8 cellular contexts compared by ENCODE assay signal in the genomic region with DNA sequence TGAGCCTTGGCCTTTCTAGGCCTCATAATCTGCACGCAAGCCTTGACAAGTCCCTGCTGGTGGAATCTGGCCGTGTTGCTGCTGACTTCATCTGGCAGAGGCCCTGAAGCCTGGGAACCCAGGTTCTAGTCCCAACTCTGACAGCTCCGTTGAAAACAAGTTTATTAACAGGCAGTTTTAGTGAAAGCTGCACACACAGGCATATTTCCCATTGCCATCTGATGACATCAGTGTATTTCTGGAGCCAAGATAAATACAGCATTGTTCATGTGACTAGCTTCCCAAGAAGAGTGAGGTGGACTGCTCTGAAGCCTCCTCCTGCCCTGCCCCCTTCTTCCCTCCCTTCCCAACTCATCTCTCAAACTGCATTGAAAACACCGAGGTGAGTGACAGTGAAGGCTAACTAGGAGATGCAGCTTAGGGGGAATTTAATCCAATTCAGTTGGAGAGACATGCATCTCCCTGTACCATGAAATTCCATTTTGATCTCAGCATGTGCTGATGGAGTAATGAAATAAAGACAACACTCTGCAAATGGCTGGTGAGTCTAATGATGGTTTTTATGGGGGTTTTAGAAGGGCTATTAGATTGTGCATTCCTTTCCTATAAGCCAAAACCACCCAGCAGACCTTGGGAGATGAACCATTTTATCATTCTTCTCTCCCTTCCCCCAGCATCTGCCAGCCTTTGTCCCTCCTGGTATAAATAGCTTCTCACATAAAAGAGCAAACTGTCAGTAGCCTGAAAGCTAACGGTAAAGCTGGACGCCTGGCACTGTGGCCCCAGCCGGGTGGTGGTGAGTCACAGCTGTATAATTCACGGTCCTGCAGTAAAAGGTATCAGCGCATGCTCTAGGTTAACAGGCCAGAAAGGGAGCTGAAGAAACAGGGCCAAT. TPM values are rescaled to one million over a fixed set of nuclear protein-coding genes. Genes with fewer than 3 reads are reported as not detected.
DNase-seq lines count a peak whose midpoint lies in the region; ATAC-seq and TF ChIP-seq lines count a peak whose summit lies in the region.

No MANE protein-coding gene starts in this region.

- H3K36me3 ChIP-seq in mesodermal cell (ENCODE audit: control insufficient read depth, insufficient read depth, low read length) (peaks cover 14% of the 10 kb centered on the region), aorta (ENCODE audit: control insufficient read depth in 1 of 2, insufficient read depth in 2 of 2, low read length in 1 of 2) (no peaks in the 10 kb centered on the region)

- DNase-seq in AG04449 (ENCODE audit: low read depth, low spot score) (peak; percentile 94), NCI-H1694 (lab: John Stamatoyannopoulos, UW) (peak; percentile 78), dorsolateral prefrontal cortex (peak in 8 of 10 donors; percentile 32 to 84 (median 54)), aorta (peak; percentile 82 to 84), HPDE6-E6E7 (ENCODE audit: extremely low spot score) (no peak), activated T-cell treated with anti-CD3 and anti-CD28 coated beads for 4 hours (no peak)
- DNase-seq in activated CD4-positive, alpha-beta T cell treated with anti-CD3 and anti-CD28 coated beads, Interleukin-2, amount 50 U/mL, for 1 hour, result no peak

- peak overlapping the region; percentile 10; the same call in 1 of the 2 replicates for H3K4me3 ChIP-seq in AG04449 (ENCODE audit: low read depth, low read length)
- peak overlapping the region in 20 of 59 donors; percentile 2 to 41 (median 20) for H3K4me3 ChIP-seq in dorsolateral prefrontal cortex
- H3K4me3 ChIP-seq in mesodermal cell (ENCODE audit: extremely low read depth, insufficient read depth, low read length, poor library complexity, severe bottlenecking), result peak overlapping the region; percentile 16
- H3K4me3 ChIP-seq in aorta (ENCODE audit: low read length in 2 of 2), result no peak overlapping the region

- TF ChIP-seq CTCF in AG04449 (IDR thresholded peaks at IDR 0.05; ENCODE audit: insufficient read depth, low read length, missing control alignments), result no peak
- TF ChIP-seq CTCF in dorsolateral prefrontal cortex (IDR thresholded peaks at IDR 0.05 in 54 of 56, conservative IDR thresholded peaks at IDR 0.05 in 2 of 56; ENCODE audit: low read depth in 1 of 56, partially characterized antibody in 56 of 56), result no peak

- POLR2A ChIA-PET in AG04449 (lab: Yijun Ruan, JAX), result interaction anchor here (0.8 to 2.0 kb wide), 7 partner anchors 23 to 271 kb away, joined by 3 to 6 read pairs (median 4); a partner anchor contains a TSS

- H3K27me3 ChIP-seq in dorsolateral prefrontal cortex (no peaks in the 10 kb centered on the region), aorta (ENCODE audit: control insufficient read depth in 1 of 2, insufficient read depth in 2 of 2, low read length in 1 of 2) (no peaks in the 10 kb centered on the region)

- 45 to 58% methylated on average over 7 to 8 of the region's 9 CpGs for WGBS in mesodermal cell (ENCODE audit: insufficient coverage in 2 of 2), 2 experiments
- 5 to 6% methylated on average over 9 of the region's 9 CpGs for WGBS in aorta, 2 donors

- H3K4me1 ChIP-seq in mesodermal cell (ENCODE audit: control insufficient read depth, insufficient read depth, low read length, poor library complexity, severe bottlenecking) (peaks cover 48% of the 10 kb centered on the region), aorta (ENCODE audit: control insufficient read depth in 1 of 2, insufficient read depth in 2 of 2, low read length in 2 of 2) (peaks cover 0 to 18% of the 10 kb centered on the region in 2 donors)

- CTCF ChIA-PET in AG04449 (lab: Yijun Ruan, JAX), result interaction anchor here (0.6 to 1.5 kb wide), 13 partner anchors 9 to 297 kb away, joined by 3 to 4 read pairs (median 3); a partner anchor contains a TSS

- H3K9me3 ChIP-seq in mesodermal cell (ENCODE audit: control insufficient read depth, low read length), result no peaks in the 10 kb centered on the region
- H3K9me3 ChIP-seq in aorta (ENCODE audit: control insufficient read depth, low read length), result no peaks in the 10 kb centered on the region

- H3K27ac ChIP-seq in dorsolateral prefrontal cortex, result peak overlapping the region in 56 of 59 donors; percentile 3 to 88 (median 74)
- peak overlapping the region; percentile 97 for H3K27ac ChIP-seq in mesodermal cell (ENCODE audit: low read depth, low read length, severe bottlenecking)
- H3K27ac ChIP-seq in aorta (ENCODE audit: low read depth in 1 of 2, low read length in 2 of 2), result peak overlapping the region; percentile 1 to 56

- intact Hi-C loops in dorsolateral prefrontal cortex (cut with DNase I) (loop anchor here in 1 of 2 donors (2.0 to 10.0 kb wide), 2 partner anchors 37 to 297 kb away; a partner anchor contains a TSS), aorta (cut with DNase I) (loop anchor here (5.0 kb wide), 1 partner anchor 35 kb away; no protein-coding TSS in a partner anchor)

- peak; percentile 71 for ATAC-seq in aorta (ENCODE audit: low FRiP score)

RNA-seq across cellular contexts. Expression of a gene that starts 38.0 kb away (rescaled TPM):
- total RNA-seq in dorsolateral prefrontal cortex (100 to 1,000 TPM in 10 of 120 experiments, 10 to 100 TPM in 110; 36.7 to 110 (median 81.6) TPM), aorta (10 to 100 TPM; 22.0 to 42.1 TPM)
- polyA plus RNA-seq in mesodermal cell (2013, experiment 1 of 2), result 17.5 TPM
- 15.7 TPM for polyA plus RNA-seq in mesodermal cell (2013, experiment 2 of 2)
- polyA plus RNA-seq in aorta, result 1 to 10 TPM; 2.1 to 5.9 TPM

Comparison
In these comparisons a context has a peak if more than half of its experiments do, and no peak if none do; other contexts are left out.
1. DNase-seq: peak in AG04449 (single experiment), NCI-H1694 (single experiment), dorsolateral prefrontal cortex (8 of 10) and aorta (2 of 2); none in HPDE6-E6E7 (single experiment), activated CD4-positive, alpha-beta T cell treated with anti-CD3 and anti-CD28 coated beads, Interleukin-2, amount 50 U/mL, for 1 hour (single experiment) and activated T-cell treated with anti-CD3 and anti-CD28 coated beads for 4 hours (single experiment).
2. H3K4me3 ChIP-seq: peak in AG04449 (single experiment) and mesodermal cell (single experiment); none in aorta (0 of 2).
3. H3K27ac ChIP-seq: peak in every context shown above with its lines; median percentile 97 in mesodermal cell; 74 in dorsolateral prefrontal cortex; 28 in aorta.